Comparison of ENCODE assay signal across 16 cellular contexts in the genomic region with DNA sequence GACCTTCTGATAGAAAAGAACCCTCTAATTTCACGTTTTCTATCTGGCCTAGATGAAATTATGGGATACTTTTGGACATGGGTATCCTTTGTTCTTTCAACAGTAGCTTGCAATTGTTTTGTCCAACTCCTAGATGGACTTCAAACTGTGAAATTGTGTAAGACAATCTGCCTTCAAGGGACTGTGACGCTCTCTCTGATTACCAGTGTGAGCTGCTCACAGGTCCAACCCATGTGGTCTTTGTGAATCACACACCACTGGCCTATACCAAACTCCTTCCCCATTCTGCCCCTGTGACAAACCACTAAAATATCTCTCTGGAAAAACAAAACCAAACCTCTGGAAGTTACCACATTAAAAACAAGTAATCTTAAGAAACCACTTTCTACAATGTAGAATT. TPM values are rescaled to one million over a fixed set of nuclear protein-coding genes. Genes with fewer than 3 reads are reported as not detected.
DNase-seq lines count a peak whose midpoint lies in the region; ATAC-seq, FAIRE-seq and TF ChIP-seq lines count a peak whose summit lies in the region.
"Had no signal": no experiment of that assay in that cellular context is flagged by ENCODE, and none has a peak within 500 bp of the region (broad histone marks: within the 10 kb centered on the region; RNA-seq: fewer than 3 reads in every experiment).

No MANE protein-coding gene starts in this region.

- POLR2A ChIA-PET in A549 (lab: Yijun Ruan, JAX), result interaction anchor here (1.4 kb wide), 1 partner anchor 18 kb away, joined by 3 read pairs; no protein-coding TSS in a partner anchor

- CTCF ChIA-PET in A549 (lab: Yijun Ruan, JAX), result interaction anchor here (0.7 to 1.4 kb wide), 4 partner anchors 10 to 56 kb away, joined by 3 to 4 read pairs (median 3); no protein-coding TSS in a partner anchor

- TF ChIP-seq POLR2A in A549 (IDR thresholded peaks at IDR 0.05; ENCODE audit: low read length), result no peak

- H3K9me3 ChIP-seq in A549, result no peaks in the 10 kb centered on the region
- H3K9me3 ChIP-seq: BE2C had no signal

- no peak overlapping the region for H3K4me3 ChIP-seq in A549
- no peak overlapping the region for H3K4me3 ChIP-seq in astrocyte of the cerebellum (ENCODE audit: low read depth, low read length)
- H3K4me3 ChIP-seq: skin epidermis had no signal

- DNase-seq in A549 (ENCODE audit: low read depth in 1 of 2, low spot score in 1 of 2) (peak; percentile 35 to 75), HTR-8/SVneo (ENCODE audit: insufficient read length, low spot score) (peak; percentile 74), astrocyte of the cerebellum (ENCODE audit: low read depth) (peak; percentile 98), kidney tubule cell (ENCODE audit: low spot score) (peak; percentile 90), ureter (ENCODE audit: low spot score) (no peak), NCI-H1417 treated with DMSO at 0.1 percent for 48 hours (lab: John Stamatoyannopoulos, UW) (no peak)
- DNase-seq in stimulated activated CD4-positive, alpha-beta T cell treated with anti-CD3 and anti-CD28 coated beads, Interleukin-4, amount 100 ng/mL, for 4 hours, result no peak
- DNase-seq: activated T-cell treated with anti-CD3 and anti-CD28 coated beads, Interleukin-2, amount 50 U/mL, for 24 hours; BE2C; KG1; left ventricle myocardium superior; NCI-H69 had no signal

- TF ChIP-seq CTCF in A549 (IDR thresholded peaks at IDR 0.05) (no peak), astrocyte of the cerebellum (IDR thresholded peaks at IDR 0.05; ENCODE audit: low read depth, low read length, missing control alignments) (no peak)

- H3K4me2 ChIP-seq in A549, result peak overlapping the region; percentile 37

- peak overlapping the region; percentile 54 to 79; a peak in 5 of 6 replicates for H3K27ac ChIP-seq in A549
- H3K27ac ChIP-seq: VCaP had no signal

- H3K4me1 ChIP-seq in A549, result peaks cover 28% of the 10 kb centered on the region

- 40% methylated on average over 2 of the region's 2 CpGs for WGBS in A549 (ENCODE audit: missing lambda C conversion rate)

- FAIRE-seq in A549 (lab: Jason Lieb, UNC), result no peak
- FAIRE-seq in HTR-8/SVneo (lab: Jason Lieb, UNC), result no peak

- TF ChIP-seq EP300 in A549 (IDR thresholded peaks at IDR 0.05), result no peak; a peak in 1 of 5 replicates

- ATAC-seq in A549, result peak; percentile 95 to 98
- no peak for ATAC-seq in HG02642 (IDR thresholded peaks at IDR 0.05; ENCODE audit: poor library complexity, unreplicated experiment)
- ATAC-seq: left ventricle myocardium superior; stimulated activated memory B cell treated with anti-CD40 and anti-IgM and Interleukin-4, amounts not matched to agents 10 μg/mL and 1 μg/mL and 100 μg/mL, for 72 hours had no signal

- in situ Hi-C loops in astrocyte of the cerebellum (cut with HindIII; ENCODE audit: low sequenced_read_pairs), result no loop called here

- TF ChIP-seq RAD21 in A549 (conservative IDR thresholded peaks at IDR 0.05 in 1 of 2, IDR thresholded peaks at IDR 0.05 in 1 of 2), result no peak

TF ChIP-seq in A549, 52 proteins besides CTCF, POLR2A, EP300 and RAD21:
- no peak for TF ChIP-seq HOXA7 (CRISPR knock-in tag; IDR thresholded peaks at IDR 0.05)
- 0 out of 2 replicates have a peak, but pooled peaks have one; percentile 30 for TF ChIP-seq JUNB (IDR thresholded peaks at IDR 0.05)
- peak in 1 of 2 experiments; percentile 43; a peak in 1 of 4 replicates for TF ChIP-seq CEBPB (IDR thresholded peaks at IDR 0.05)
- TF ChIP-seq FOSL2 (IDR thresholded peaks at IDR 0.05), result no peak
- TF ChIP-seq FOSL2 (CRISPR knock-in tag; IDR thresholded peaks at IDR 0.05), result peak; percentile 52
- TF ChIP-seq EHF (CRISPR knock-in tag; IDR thresholded peaks at IDR 0.05), result no peak

RNA-seq across cellular contexts. Expression of a gene that starts 59.5 kb away (rescaled TPM):
- 15.3 and 22.4 TPM in 2 replicates for polyA plus RNA-seq in A549 (2011; rRNA removed)
- 20.0 and 20.8 TPM in 2 replicates for polyA plus RNA-seq in A549 (2012; cell fraction: cytosol; rRNA removed)
- polyA plus RNA-seq in A549 (2012; cell fraction: nucleus; rRNA removed), result 45.7 and 48.9 TPM in 2 replicates
- 13.2 to 23.4 TPM (median 20.2 TPM) in 3 replicates for polyA plus RNA-seq in A549 (2017; fragmentation: RNase III; extraction: RNeasy Plus Mini Kit Qiagen cat#74134 plus additional on column Dnase treatment)
- polyA minus RNA-seq in A549 (2011; rRNA and poly(A)+ RNA removed), result 13.1 and 20.6 TPM in 2 replicates
- total RNA-seq in ureter, result 11.3 TPM

Comparison
In these comparisons a context has a peak if more than half of its experiments do, and no peak if none do; other contexts are left out.
1. DNase-seq: peak in A549 (2 of 2), HTR-8/SVneo (single experiment), astrocyte of the cerebellum (single experiment) and kidney tubule cell (single experiment); none in ureter (single experiment), NCI-H1417 treated with DMSO at 0.1 percent for 48 hours (single experiment) and stimulated activated CD4-positive, alpha-beta T cell treated with anti-CD3 and anti-CD28 coated beads, Interleukin-4, amount 100 ng/mL, for 4 hours (0 of 2).